20 cellular contexts compared by ENCODE assay signal in genomic region chr1:186662752-186663151, GRCh38. TPM values are rescaled to one million over a fixed set of nuclear protein-coding genes. Genes with fewer than 3 reads are reported as not detected.
DNase-seq lines count a peak whose midpoint lies in the region; ATAC-seq and TF ChIP-seq lines count a peak whose summit lies in the region.
"Had no signal": no experiment of that assay in that cellular context is flagged by ENCODE, and none has a peak within 500 bp of the region (broad histone marks: within the 10 kb centered on the region; RNA-seq: fewer than 3 reads in every experiment).

No MANE protein-coding gene starts in this region.

- H3K9me3 ChIP-seq in RWPE2 (ENCODE audit: severe bottlenecking): no peaks in the 10 kb centered on the region
- no peaks in the 10 kb centered on the region for H3K9me3 ChIP-seq in osteoblast (ENCODE audit: low read depth, low read length)
- H3K9me3 ChIP-seq: gastrocnemius medialis, lower lobe of right lung had no signal

- no peaks in the 10 kb centered on the region; the same call in 1 of the 2 replicates for H3K9me2 ChIP-seq in GM23338 (ENCODE audit: insufficient read depth)

- no peak overlapping the region for H3K4me3 ChIP-seq in GM23338
- no peak overlapping the region for H3K4me3 ChIP-seq in RWPE2 (ENCODE audit: severe bottlenecking)
- no peak overlapping the region for H3K4me3 ChIP-seq in epithelial cell of esophagus (ENCODE audit: low read length)
- no peak overlapping the region for H3K4me3 ChIP-seq in osteoblast (ENCODE audit: insufficient read depth, low read length)
- H3K4me3 ChIP-seq: gastrocnemius medialis, lower lobe of right lung had no signal

- H3K27ac ChIP-seq in GM23338 (ENCODE audit: low read depth) (no peak overlapping the region), RWPE2 (ENCODE audit: poor library complexity, severe bottlenecking) (peak overlapping the region; percentile 61), osteoblast (ENCODE audit: low read depth, low read length) (no peak overlapping the region)
- H3K27ac ChIP-seq: gastrocnemius medialis, lower lobe of right lung, parathyroid adenoma had no signal

- no peaks in the 10 kb centered on the region for H3K4me1 ChIP-seq in GM23338 (ENCODE audit: insufficient read depth)
- peaks cover 27% of the 10 kb centered on the region for H3K4me1 ChIP-seq in RWPE2 (ENCODE audit: insufficient read depth, poor library complexity, severe bottlenecking)
- H3K4me1 ChIP-seq in osteoblast (ENCODE audit: insufficient read depth, low read length): no peaks in the 10 kb centered on the region
- H3K4me1 ChIP-seq: gastrocnemius medialis, lower lobe of right lung, parathyroid adenoma had no signal

- TF ChIP-seq CTCF in GM23338 (conservative IDR thresholded peaks at IDR 0.05; ENCODE audit: low read depth in 2 of 2) (no peak), RWPE2 (IDR thresholded peaks at IDR 0.05; ENCODE audit: poor library complexity, severe bottlenecking) (no peak), epithelial cell of esophagus (IDR thresholded peaks at IDR 0.05; ENCODE audit: insufficient read depth, low read depth, low read length, missing control alignments) (no peak), osteoblast (IDR thresholded peaks at IDR 0.05; ENCODE audit: extremely low read depth, low read depth, low read length) (no peak)

- peaks cover 2% of the 10 kb centered on the region for H3K27me3 Mint-ChIP-seq in GM23338 (ENCODE audit: insufficient read depth, low read depth, poor library complexity)
- peaks cover 4% of the 10 kb centered on the region for H3K27me3 Mint-ChIP-seq in activated naive CD8-positive, alpha-beta T cell treated with anti-CD3 and anti-CD28 coated beads, Interleukin-2, amount 50 U/mL, for 24 hours
- H3K27me3 Mint-ChIP-seq: activated naive CD4-positive, alpha-beta T cell treated with anti-CD3 and anti-CD28 coated beads, Interleukin-2, amount 50 U/mL, for 24 hours; naive B cell had no signal

- H3K79me2 ChIP-seq in GM23338 (replicated peaks; ENCODE audit: insufficient read depth) (no peaks in the 10 kb centered on the region), osteoblast (ENCODE audit: insufficient read depth, low read length) (no peaks in the 10 kb centered on the region)
- H3K79me2 ChIP-seq: parathyroid adenoma had no signal

- no peaks in the 10 kb centered on the region for H3K27me3 ChIP-seq in GM23338 (ENCODE audit: insufficient read depth)
- H3K27me3 ChIP-seq in RWPE2 (ENCODE audit: insufficient read depth, poor library complexity, severe bottlenecking): no peaks in the 10 kb centered on the region
- H3K27me3 ChIP-seq in osteoblast (ENCODE audit: insufficient read depth, low read length): no peaks in the 10 kb centered on the region
- H3K27me3 ChIP-seq: gastrocnemius medialis had no signal

- no peak overlapping the region for H3K4me3 Mint-ChIP-seq in GM23338
- no peak overlapping the region for H3K4me3 Mint-ChIP-seq in activated naive CD8-positive, alpha-beta T cell treated with anti-CD3 and anti-CD28 coated beads, Interleukin-2, amount 50 U/mL, for 24 hours
- H3K4me3 Mint-ChIP-seq: activated CD8-positive, alpha-beta T cell treated with anti-CD3 and anti-CD28 coated beads for 36 hours; activated naive CD4-positive, alpha-beta T cell treated with anti-CD3 and anti-CD28 coated beads, Interleukin-2, amount 50 U/mL, for 24 hours; naive B cell; T-cell had no signal

- peak overlapping the region; percentile 86 for H3K27ac Mint-ChIP-seq in GM23338
- H3K27ac Mint-ChIP-seq in activated naive CD8-positive, alpha-beta T cell treated with anti-CD3 and anti-CD28 coated beads, Interleukin-2, amount 50 U/mL, for 24 hours: no peak overlapping the region
- H3K27ac Mint-ChIP-seq: activated CD8-positive, alpha-beta T cell treated with anti-CD3 and anti-CD28 coated beads for 36 hours; activated naive CD4-positive, alpha-beta T cell treated with anti-CD3 and anti-CD28 coated beads, Interleukin-2, amount 50 U/mL, for 24 hours; T-cell had no signal

- ATAC-seq in GM23338 (no peak), RWPE2 (ENCODE audit: low read depth) (peak; percentile 87), GM21619 (IDR thresholded peaks at IDR 0.05; ENCODE audit: unreplicated experiment) (no peak)
- no peak for ATAC-seq in activated naive CD8-positive, alpha-beta T cell treated with anti-CD3 and anti-CD28 coated beads, Interleukin-2, amount 50 U/mL, for 24 hours
- ATAC-seq: activated CD8-positive, alpha-beta T cell treated with anti-CD3 and anti-CD28 coated beads for 36 hours; gastrocnemius medialis; lower lobe of right lung; T-cell had no signal

- no peak overlapping the region for H3K4me2 ChIP-seq in GM23338
- no peak overlapping the region for H3K4me2 ChIP-seq in osteoblast (ENCODE audit: insufficient read depth, low read length)

- H3K9me3 Mint-ChIP-seq in GM23338: peaks cover 4% of the 10 kb centered on the region; the same call in 2 of the 3 replicates
- H3K9me3 Mint-ChIP-seq in activated naive CD8-positive, alpha-beta T cell treated with anti-CD3 and anti-CD28 coated beads, Interleukin-2, amount 50 U/mL, for 24 hours: peaks cover 4% of the 10 kb centered on the region
- H3K9me3 Mint-ChIP-seq: activated CD8-positive, alpha-beta T cell treated with anti-CD3 and anti-CD28 coated beads for 36 hours had no signal

- H2AFZ ChIP-seq in GM23338: no peak overlapping the region
- H2AFZ ChIP-seq in osteoblast (ENCODE audit: low read length): no peak overlapping the region
- H2AFZ ChIP-seq: parathyroid adenoma had no signal

- H3K4me1 Mint-ChIP-seq in GM23338: peaks cover 12% of the 10 kb centered on the region
- no peaks in the 10 kb centered on the region for H3K4me1 Mint-ChIP-seq in activated naive CD8-positive, alpha-beta T cell treated with anti-CD3 and anti-CD28 coated beads, Interleukin-2, amount 50 U/mL, for 24 hours
- H3K4me1 Mint-ChIP-seq: activated naive CD4-positive, alpha-beta T cell treated with anti-CD3 and anti-CD28 coated beads, Interleukin-2, amount 50 U/mL, for 24 hours; naive B cell; T-cell had no signal

- no peaks in the 10 kb centered on the region for H3F3A ChIP-seq in GM23338 (replicated peaks; ENCODE audit: low read depth)

- peaks cover 4% of the 10 kb centered on the region for H3K36me3 Mint-ChIP-seq in GM23338 (ENCODE audit: low read depth)
- H3K36me3 Mint-ChIP-seq in activated naive CD8-positive, alpha-beta T cell treated with anti-CD3 and anti-CD28 coated beads, Interleukin-2, amount 50 U/mL, for 24 hours (ENCODE audit: low read depth): no peaks in the 10 kb centered on the region
- H3K36me3 Mint-ChIP-seq: T-cell had no signal

- no peak for DNase-seq in GM23338 (ENCODE audit: low spot score)
- no peak for DNase-seq in RWPE2 (ENCODE audit: low spot score)
- peak; percentile 90 for DNase-seq in epithelial cell of esophagus (ENCODE audit: low read depth)
- peak; percentile 53 for DNase-seq in osteoblast (ENCODE audit: insufficient read length, low spot score, missing footprints)
- DNase-seq in globus pallidus (ENCODE audit: low spot score): no peak
- DNase-seq in AG08396 (ENCODE audit: low spot score): no peak
- DNase-seq in activated naive CD8-positive, alpha-beta T cell treated with anti-CD3 and anti-CD28 coated beads, Interleukin-2, amount 50 U/mL, for 24 hours: no peak
- DNase-seq: activated CD8-positive, alpha-beta T cell treated with anti-CD3 and anti-CD28 coated beads for 36 hours; activated T-cell treated with anti-CD3 and anti-CD28 coated beads, Interleukin-2, amount 50 U/mL, for 48 hours; gastrocnemius medialis; GOT3; KBM-7; lower lobe of right lung; naive B cell; NCI-H1436; small intestine; T-cell had no signal

- H4K20me1 ChIP-seq in GM23338 (replicated peaks; ENCODE audit: insufficient read depth) (no peaks in the 10 kb centered on the region), osteoblast (ENCODE audit: insufficient read depth, low read length) (no peaks in the 10 kb centered on the region)

- H3K36me3 ChIP-seq in GM23338 (ENCODE audit: insufficient read depth) (no peaks in the 10 kb centered on the region), RWPE2 (ENCODE audit: low read depth) (no peaks in the 10 kb centered on the region), osteoblast (ENCODE audit: insufficient read depth, low read length) (no peaks in the 10 kb centered on the region)
- H3K36me3 ChIP-seq: gastrocnemius medialis, lower lobe of right lung had no signal

RNA-seq across cellular contexts. Expression of gene PTGS2, which starts 17.5 kb away (rescaled TPM):
- total RNA-seq in GM23338 (2014; rRNA removed; shearing (Covaris generic)): 0.17 and 1.1 TPM in 2 replicates
- 0.11 and 0.12 TPM in 2 replicates for polyA plus RNA-seq in GM23338 (2016; fragmentation: Nextera tagmentation; extraction: Ambion mirVana)
- total RNA-seq in osteoblast: 3.3 and 3.8 TPM in 2 replicates

Comparison
In these comparisons a context has a peak if more than half of its experiments do, and no peak if none do; other contexts are left out.
1. DNase-seq: peak in epithelial cell of esophagus (single experiment) and osteoblast (single experiment); none in GM23338 (single experiment), RWPE2 (single experiment), globus pallidus (single experiment), AG08396 (single experiment) and activated naive CD8-positive, alpha-beta T cell treated with anti-CD3 and anti-CD28 coated beads, Interleukin-2, amount 50 U/mL, for 24 hours (single experiment).